1 cellular context compared by ENCODE assay signal in the genomic region with DNA sequence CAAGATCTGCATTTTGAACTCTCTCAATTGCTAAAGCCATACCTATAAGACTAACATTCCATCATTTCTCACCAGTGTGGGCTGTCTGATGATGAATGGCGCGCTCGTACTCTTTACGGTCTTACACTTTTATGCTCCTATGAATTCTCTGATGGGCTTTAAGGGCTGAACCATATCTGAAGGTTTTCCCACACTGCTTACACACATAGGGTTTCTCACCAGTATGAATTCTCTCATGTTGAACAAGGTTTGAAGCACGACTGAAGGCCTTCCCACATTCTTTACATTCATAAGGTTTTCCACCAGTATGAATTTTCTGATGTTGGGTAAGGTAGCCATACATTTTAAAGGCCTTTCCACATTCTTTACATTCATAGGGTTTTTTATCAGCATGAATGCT.
A peak's percentile ranks its signal among the peaks of the same experiment; 100 is the strongest.
TF ChIP-seq lines count a peak whose summit lies in the region.

No MANE protein-coding gene starts in this region.

TF ChIP-seq in H1, 55 proteins besides CTCF, POLR2A, EP300 and RAD21:
- TF ChIP-seq ZNF274 (IDR thresholded peaks at IDR 0.05; ENCODE audit: borderline replicate concordance, extremely low read depth, low read length), result peak; percentile 67; the same call in 1 of the 2 replicates
- TF ChIP-seq FOSL1 (IDR thresholded peaks at IDR 0.05; ENCODE audit: insufficient read depth, low read depth, low read length), result no peak
TF ChIP-seq in H1: peak in this region for 1.
